Comparison of ENCODE assay signal across 8 cellular contexts in genomic region chr17:29613371-29613837, GRCh38. TPM values are rescaled to one million over a fixed set of nuclear protein-coding genes. Genes with fewer than 3 reads are reported as not detected.
DNase-seq lines count a peak whose midpoint lies in the region; ATAC-seq and TF ChIP-seq lines count a peak whose summit lies in the region.

No MANE protein-coding gene starts in this region.

- H3K9me3 ChIP-seq in ascending aorta = no peaks in the 10 kb centered on the region

- H3K4me3 Mint-ChIP-seq in T-helper 1 cell treated with Interleukin-12 subunit alpha and Interleukin-12 subunit beta and Interleukin-4 antibody, amounts not matched to agents 30 μg/mL and 1 μg/mL, for 36 hours = peak overlapping the region; percentile 63

- no peaks in the 10 kb centered on the region for H3K27me3 ChIP-seq in ascending aorta

- no peaks in the 10 kb centered on the region for H3K9me3 Mint-ChIP-seq in T-helper 1 cell treated with Interleukin-12 subunit alpha and Interleukin-12 subunit beta and Interleukin-4 antibody, amounts not matched to agents 30 μg/mL and 1 μg/mL, for 36 hours

- peak overlapping the region in 1 of 2 donors; percentile 24 for H3K27ac ChIP-seq in ascending aorta

- H3K27ac Mint-ChIP-seq in T-helper 1 cell treated with Interleukin-12 subunit alpha and Interleukin-12 subunit beta and Interleukin-4 antibody, amounts not matched to agents 30 μg/mL and 1 μg/mL, for 36 hours = no peak overlapping the region

- no peaks in the 10 kb centered on the region for H3K36me3 Mint-ChIP-seq in T-helper 1 cell treated with Interleukin-12 subunit alpha and Interleukin-12 subunit beta and Interleukin-4 antibody, amounts not matched to agents 30 μg/mL and 1 μg/mL, for 36 hours (ENCODE audit: low read depth)

- peaks cover 9% of the 10 kb centered on the region for H3K27me3 Mint-ChIP-seq in T-helper 1 cell treated with Interleukin-12 subunit alpha and Interleukin-12 subunit beta and Interleukin-4 antibody, amounts not matched to agents 30 μg/mL and 1 μg/mL, for 36 hours (ENCODE audit: low read depth)

- peaks cover 25% of the 10 kb centered on the region for H3K4me1 Mint-ChIP-seq in T-helper 1 cell treated with Interleukin-12 subunit alpha and Interleukin-12 subunit beta and Interleukin-4 antibody, amounts not matched to agents 30 μg/mL and 1 μg/mL, for 36 hours (ENCODE audit: low read depth)

- DNase-seq in ascending aorta (ENCODE audit: low spot score in 2 of 2) (peak; percentile 66 to 96), hypothalamus (lab: John Stamatoyannopoulos, UW) (peak in 50 of 51 donors; percentile 40 to 97 (median 86)), retina (peak; percentile 97), ureter (ENCODE audit: low spot score) (peak; percentile 95), SHP77 treated with DMSO at 0.1 percent for 48 hours (lab: John Stamatoyannopoulos, UW) (no peak)

- TF ChIP-seq CTCF in GM12872 (IDR thresholded peaks at IDR 0.05; ENCODE audit: insufficient read depth, low read depth, low read length) = peak; percentile 82
- TF ChIP-seq CTCF in ascending aorta (IDR thresholded peaks at IDR 0.05) = peak; percentile 82 to 93 (median 87)

- H3K4me3 ChIP-seq in ascending aorta = peak overlapping the region; percentile 34 to 47

- H3K36me3 ChIP-seq in ascending aorta = no peaks in the 10 kb centered on the region

- intact Hi-C loops in ascending aorta (cut with DNase I) = loop anchor here (1.0 kb wide), 1 partner anchor 33 kb away; no protein-coding TSS in a partner anchor

- no peak for ATAC-seq in HG03108 (IDR thresholded peaks at IDR 0.05; ENCODE audit: unreplicated experiment)

- H3K4me1 ChIP-seq in ascending aorta = peaks cover 15 to 38% of the 10 kb centered on the region in 2 donors

RNA-seq across cellular contexts. Expression of gene CORO6, which starts 9.3 kb away (rescaled TPM):
- total RNA-seq in ascending aorta (22.0 TPM), ureter (23.3 TPM)

RNA-seq across cellular contexts. Expression of gene ANKRD13B, which starts 20.5 kb away (rescaled TPM):
- total RNA-seq in ascending aorta = 16.7 TPM
- total RNA-seq in ureter = 7.7 TPM

RNA-seq across cellular contexts. Expression of gene GIT1, which starts 24.0 kb away (rescaled TPM):
- total RNA-seq in ascending aorta (142 TPM), ureter (37.1 TPM)

RNA-seq across cellular contexts. Expression of gene TP53I13, which starts 44.9 kb away (rescaled TPM):
- total RNA-seq in ascending aorta (93.7 TPM), ureter (44.6 TPM)

RNA-seq across cellular contexts. Expression of gene ABHD15, which starts 46.6 kb away (rescaled TPM):
- total RNA-seq in ascending aorta (11.0 TPM), ureter (7.8 TPM)
